In the genomic region with DNA sequence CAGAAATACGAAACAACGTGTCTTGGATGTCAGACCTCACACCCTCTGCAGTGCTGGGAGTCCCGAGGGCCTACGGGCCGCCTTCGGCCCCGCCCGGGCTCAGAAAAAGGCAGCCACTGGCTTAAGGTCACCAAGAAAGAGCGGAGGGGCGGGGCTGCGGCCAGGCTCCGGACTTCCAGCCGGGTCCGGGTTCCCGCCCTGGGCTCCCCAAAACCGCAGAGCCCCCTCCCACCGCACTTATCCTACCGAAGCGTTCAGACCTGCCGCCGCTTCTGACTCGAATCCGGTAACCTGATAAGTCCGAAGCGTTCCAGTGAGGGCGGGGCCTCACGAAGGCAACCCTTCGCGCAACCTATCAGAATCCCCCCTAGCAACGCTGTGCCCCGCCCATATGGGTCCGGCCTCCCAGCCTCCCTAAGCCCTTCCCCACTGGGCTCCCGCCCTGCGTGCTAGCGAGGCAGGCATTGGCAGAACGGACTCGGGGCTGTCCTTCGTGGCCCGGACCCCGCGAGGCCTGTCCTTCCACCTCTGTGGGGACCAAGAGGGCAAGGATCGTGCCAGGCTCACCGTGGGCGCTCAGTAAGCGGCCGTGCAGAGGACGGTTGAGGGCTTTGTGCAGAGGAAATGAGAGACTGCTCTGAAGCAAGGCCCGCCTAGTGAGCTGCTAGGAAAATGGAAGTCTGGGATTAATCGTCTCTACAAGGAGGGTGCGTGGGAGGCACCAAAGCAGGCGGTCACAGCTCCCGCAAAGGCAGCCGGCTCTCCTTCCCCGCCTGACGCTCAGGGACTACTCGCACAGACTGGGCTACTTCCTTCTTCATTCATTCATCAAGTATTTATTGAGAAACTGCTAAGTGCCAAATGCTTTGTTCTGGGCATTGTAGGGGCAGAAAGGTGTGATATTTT, we compare ENCODE assay signal across 8 cellular contexts.
DNase-seq lines count a peak whose midpoint lies in the region; ATAC-seq lines count a peak whose summit lies in the region.

NAGA (minus strand) TSS at position 296 of the 906 bp plus-strand sequence. CDS start 515 bp downstream, outside the sequence.

- peaks cover 25 to 30% of the 10 kb centered on the region in 2 donors for H3K4me1 Mint-ChIP-seq in effector memory CD8-positive, alpha-beta T cell (ENCODE audit: low read depth in 2 of 2)

- H3K4me3 Mint-ChIP-seq in effector memory CD8-positive, alpha-beta T cell, result peak within 1 kb of the TSS; percentile 92 to 94

- H3K9me3 Mint-ChIP-seq in effector memory CD8-positive, alpha-beta T cell, result no peaks in the 10 kb centered on the region

- DNase-seq in COR-L47 (lab: John Stamatoyannopoulos, UW) (peak; percentile 98), HUDEP-2 (lab: John Stamatoyannopoulos, UW; ENCODE audit: unreplicated experiment in 76 of 76) (peak in 75 of 76 experiments; percentile 51 to 99 (median 95)), NOMO-1 treated with dmso at 0.1 percent for 144 hours (lab: John Stamatoyannopoulos, UW; ENCODE audit: unreplicated experiment) (peak; percentile 97), medulla oblongata (ENCODE audit: extremely low spot score) (peak; percentile 96)
- DNase-seq in activated CD8-positive, alpha-beta memory T cell treated with anti-CD3 and anti-CD28 coated beads for 4 hours (ENCODE audit: low read depth in 2 of 2), result peak; percentile 63 to 80
- peak; percentile 89 to 93 (median 90) for DNase-seq in effector memory CD8-positive, alpha-beta T cell
- DNase-seq in stimulated activated CD4-positive, alpha-beta T cell treated with anti-CD3 and anti-CD28 coated beads, TNF-alpha, amount 100 ng/mL, for 48 hours (ENCODE audit: low read depth in 3 of 3), result peak; percentile 86 to 89 (median 89)

- no peaks in the 10 kb centered on the region for H3K27me3 Mint-ChIP-seq in effector memory CD8-positive, alpha-beta T cell

- peaks cover 16% of the 10 kb centered on the region for H3K36me3 Mint-ChIP-seq in effector memory CD8-positive, alpha-beta T cell (ENCODE audit: insufficient read depth)

- H3K27ac Mint-ChIP-seq in effector memory CD8-positive, alpha-beta T cell, result peak within 1 kb of the TSS; percentile 85 to 90

- peak; percentile 92 for ATAC-seq in GM21381 (IDR thresholded peaks at IDR 0.05; ENCODE audit: unreplicated experiment)
- ATAC-seq in effector memory CD8-positive, alpha-beta T cell (replicated peaks), result peak; percentile 97

Comparison
In these comparisons a context has a peak if more than half of its experiments do, and no peak if none do; other contexts are left out.
1. Peak in every context shown above with its lines: DNase-seq and ATAC-seq.